Comparison of ENCODE assay signal across 18 cellular contexts in genomic region chr17:47762733-47763132, GRCh38. TPM values are rescaled to one million over a fixed set of nuclear protein-coding genes. Genes with fewer than 3 reads are reported as not detected.
A peak's percentile ranks its signal among the peaks of the same experiment; 100 is the strongest.
DNase-seq lines count a peak whose midpoint lies in the region; ATAC-seq and FAIRE-seq lines count a peak whose summit lies in the region.
"Had no signal": no experiment of that assay in that cellular context is flagged by ENCODE, and none has a peak within 500 bp of the region (broad histone marks: within the 10 kb centered on the region; RNA-seq: fewer than 3 reads in every experiment).

No MANE protein-coding gene starts in this region.

- peaks cover 8% of the 10 kb centered on the region for H3K4me1 ChIP-seq in CD4-positive, alpha-beta memory T cell (ENCODE audit: insufficient read depth, low read length)
- peaks cover 0 to 13% of the 10 kb centered on the region in 2 donors for H3K4me1 ChIP-seq in naive thymus-derived CD4-positive, alpha-beta T cell (ENCODE audit: control insufficient read depth in 2 of 2, insufficient read depth in 2 of 2, low read length in 2 of 2)
- no peaks in the 10 kb centered on the region for H3K4me1 ChIP-seq in small intestine (ENCODE audit: control insufficient read depth in 2 of 2, insufficient read depth in 1 of 2, low read depth in 1 of 2, low read length in 1 of 2)
- H3K4me1 ChIP-seq: BE2C, HAP-1 had no signal

- H3K27me3 ChIP-seq in CD4-positive, alpha-beta memory T cell (ENCODE audit: insufficient read depth, low read length): no peaks in the 10 kb centered on the region
- H3K27me3 ChIP-seq in naive thymus-derived CD4-positive, alpha-beta T cell (ENCODE audit: control insufficient read depth in 2 of 2, insufficient read depth in 2 of 2, low read length in 2 of 2): peaks cover 0 to 3% of the 10 kb centered on the region in 2 donors
- H3K27me3 ChIP-seq in small intestine (ENCODE audit: control insufficient read depth in 2 of 2, insufficient read depth in 2 of 2, low read length in 2 of 2): no peaks in the 10 kb centered on the region

- no peaks in the 10 kb centered on the region for H3K27me3 Mint-ChIP-seq in CD4-positive, alpha-beta memory T cell
- peaks cover 12 to 54% (median 33%) of the 10 kb centered on the region in 5 donors for H3K27me3 Mint-ChIP-seq in naive thymus-derived CD4-positive, alpha-beta T cell

- ATAC-seq in naive thymus-derived CD4-positive, alpha-beta T cell: peak; percentile 29
- no peak for ATAC-seq in GM18858 (IDR thresholded peaks at IDR 0.05; ENCODE audit: unreplicated experiment)

- H3K4me3 ChIP-seq in CD4-positive, alpha-beta memory T cell (ENCODE audit: low read length in 2 of 2): no peak overlapping the region
- H3K4me3 ChIP-seq in naive thymus-derived CD4-positive, alpha-beta T cell (ENCODE audit: low read length): no peak overlapping the region
- H3K4me3 ChIP-seq in small intestine (ENCODE audit: low read depth in 1 of 2, low read length in 2 of 2): no peak overlapping the region
- H3K4me3 ChIP-seq: GM23248, HAP-1 had no signal

- peak overlapping the region in 1 of 8 donors; percentile 20 for H3K4me3 Mint-ChIP-seq in CD4-positive, alpha-beta memory T cell
- H3K4me3 Mint-ChIP-seq in naive thymus-derived CD4-positive, alpha-beta T cell: no peak overlapping the region
- H3K4me3 Mint-ChIP-seq: CD4-positive, CD25-positive, alpha-beta regulatory T cell had no signal

- no peak for FAIRE-seq in small intestine (lab: Jason Lieb, UNC)
- FAIRE-seq: A204.1 had no signal

- WGBS in small intestine, 3 donors: 77 to 89% (median 83%) methylated on average over 2 of the region's 2 CpGs

- H3K36me3 Mint-ChIP-seq in CD4-positive, alpha-beta memory T cell: peaks cover 5% of the 10 kb centered on the region in 2 donors
- H3K36me3 Mint-ChIP-seq in naive thymus-derived CD4-positive, alpha-beta T cell: peaks cover 0 to 4% (median 3%) of the 10 kb centered on the region in 5 donors
- H3K36me3 Mint-ChIP-seq: CD4-positive, CD25-positive, alpha-beta regulatory T cell had no signal

- H3K4me1 Mint-ChIP-seq in CD4-positive, alpha-beta memory T cell: peaks cover 7 to 16% (median 14%) of the 10 kb centered on the region in 4 donors
- H3K4me1 Mint-ChIP-seq in naive thymus-derived CD4-positive, alpha-beta T cell: peaks cover 0 to 11% (median 0%) of the 10 kb centered on the region in 7 donors

- H3K9me3 ChIP-seq in CD4-positive, alpha-beta memory T cell (ENCODE audit: control insufficient read depth in 1 of 2, low read length in 2 of 2): no peaks in the 10 kb centered on the region
- H3K9me3 ChIP-seq in naive thymus-derived CD4-positive, alpha-beta T cell (ENCODE audit: control insufficient read depth in 2 of 3, low read length in 3 of 3): peaks cover 0 to 5% (median 0%) of the 10 kb centered on the region in 3 experiments
- H3K9me3 ChIP-seq in small intestine (ENCODE audit: control insufficient read depth, low read depth): no peaks in the 10 kb centered on the region
- H3K9me3 ChIP-seq: BE2C had no signal

- DNase-seq in CD4-positive, alpha-beta memory T cell: peak in 4 of 5 donors; percentile 34 to 43 (median 38)
- peak; percentile 20 for DNase-seq in central memory CD4-positive, alpha-beta T cell
- no peak for DNase-seq in naive thymus-derived CD4-positive, alpha-beta T cell
- peak; percentile 39 for DNase-seq in small intestine
- DNase-seq in posterior cingulate gyrus: no peak
- DNase-seq in NCI-H2107 treated with DMSO at 0.1 percent for 48 hours (lab: John Stamatoyannopoulos, UW; ENCODE audit: unreplicated experiment): no peak
- DNase-seq: ACHN, BE2C, C1 segment of cervical spinal cord, Calu3, DMS79 treated with DMSO at 0.1 percent for 48 hours, GF-D8, GM23248 had no signal

- intact Hi-C loops in CD4-positive, alpha-beta memory T cell (cut with micrococcal nuclease): no loop called here
- intact Hi-C loops in naive thymus-derived CD4-positive, alpha-beta T cell (cut with micrococcal nuclease): no loop called here
- intact Hi-C loops in posterior cingulate gyrus (cut with DNase I): no loop called here

- peaks cover 0 to 26% (median 13%) of the 10 kb centered on the region in 8 donors for H3K9me3 Mint-ChIP-seq in CD4-positive, alpha-beta memory T cell
- peaks cover 0 to 39% (median 12%) of the 10 kb centered on the region in 11 donors for H3K9me3 Mint-ChIP-seq in naive thymus-derived CD4-positive, alpha-beta T cell

- CTCF ChIA-PET in CD4-positive, alpha-beta memory T cell (lab: Charles Lee; ENCODE audit: partially characterized antibody): interaction anchor here (0.9 to 1.0 kb wide), 2 partner anchors 12 to 30 kb away, joined by 3 read pairs; partner anchors contain the start of gene TBX21
- CTCF ChIA-PET in naive thymus-derived CD4-positive, alpha-beta T cell (lab: Charles Lee): no interaction called here

- H3K36me3 ChIP-seq in CD4-positive, alpha-beta memory T cell (ENCODE audit: insufficient read depth, low read length): no peaks in the 10 kb centered on the region
- H3K36me3 ChIP-seq in naive thymus-derived CD4-positive, alpha-beta T cell (ENCODE audit: control insufficient read depth in 2 of 3, insufficient read depth in 3 of 3, low read length in 3 of 3): no peaks in the 10 kb centered on the region
- H3K36me3 ChIP-seq in small intestine (ENCODE audit: control insufficient read depth in 2 of 2, insufficient read depth in 2 of 2, low read length in 2 of 2): no peaks in the 10 kb centered on the region
- H3K36me3 ChIP-seq: BE2C, HAP-1 had no signal

- H3K27ac ChIP-seq in CD4-positive, alpha-beta memory T cell (ENCODE audit: low read depth, low read length): no peak overlapping the region
- H3K27ac ChIP-seq in naive thymus-derived CD4-positive, alpha-beta T cell (ENCODE audit: low read depth, low read length): no peak overlapping the region
- H3K27ac ChIP-seq in small intestine (ENCODE audit: low read depth in 1 of 2, low read length in 1 of 2): no peak overlapping the region
- H3K27ac ChIP-seq: GM23248 had no signal

- POLR2A ChIA-PET in CD4-positive, alpha-beta memory T cell (lab: Charles Lee; ENCODE audit: partially characterized antibody): interaction anchor here (1.9 kb wide), 1 partner anchor 30 kb away, joined by 8 read pairs; the partner anchor contains the start of gene TBX21
- POLR2A ChIA-PET in naive thymus-derived CD4-positive, alpha-beta T cell (lab: Charles Lee): no interaction called here

- peak overlapping the region in 2 of 7 donors; percentile 29 to 69 for H3K27ac Mint-ChIP-seq in CD4-positive, alpha-beta memory T cell
- H3K27ac Mint-ChIP-seq in naive thymus-derived CD4-positive, alpha-beta T cell: no peak overlapping the region
- H3K27ac Mint-ChIP-seq: CD4-positive, CD25-positive, alpha-beta regulatory T cell had no signal

RNA-seq across cellular contexts. Expression of gene TBX21, which starts 29.7 kb away (rescaled TPM):
- 10 to 100 TPM; 15.8 to 17.9 TPM for total RNA-seq in CD4-positive, alpha-beta memory T cell
- polyA plus RNA-seq in CD4-positive, alpha-beta memory T cell: 10 to 100 TPM in 1 of 2 donors, 1 to 10 TPM in 1; 6.8 to 11.5 TPM
- total RNA-seq in naive thymus-derived CD4-positive, alpha-beta T cell: 10 to 100 TPM in 2 of 5 experiments, 1 to 10 TPM in 3; 1.3 to 38.6 (median 4.5) TPM
- polyA plus RNA-seq in naive thymus-derived CD4-positive, alpha-beta T cell: under 1 TPM; 0.13 to 0.43 TPM
- polyA plus RNA-seq in small intestine: under 1 TPM; 0.27 to 0.45 (median 0.31) TPM
- total RNA-seq: Calu3, GM23248, HT-29 had no signal
- polyA plus RNA-seq: GM23248 had no signal

RNA-seq across cellular contexts. Expression of gene OSBPL7, which starts 58.9 kb away (rescaled TPM):
- 10 to 100 TPM; 46.5 to 50.4 TPM for total RNA-seq in CD4-positive, alpha-beta memory T cell
- 1 to 10 TPM; 1.6 to 7.9 TPM for polyA plus RNA-seq in CD4-positive, alpha-beta memory T cell
- 10 to 100 TPM; 36.6 to 46.1 (median 41.4) TPM for total RNA-seq in naive thymus-derived CD4-positive, alpha-beta T cell
- polyA plus RNA-seq in naive thymus-derived CD4-positive, alpha-beta T cell: 1 to 10 TPM; 4.0 to 6.3 TPM
- 10 to 100 TPM; 25.9 to 67.5 (median 28.6) TPM for polyA plus RNA-seq in small intestine

Comparison
In these comparisons a context has a peak if more than half of its experiments do, and no peak if none do; other contexts are left out.
1. DNase-seq: peak in CD4-positive, alpha-beta memory T cell (4 of 5), central memory CD4-positive, alpha-beta T cell (single experiment) and small intestine (single experiment); none in naive thymus-derived CD4-positive, alpha-beta T cell (0 of 9), posterior cingulate gyrus (0 of 10) and NCI-H2107 treated with DMSO at 0.1 percent for 48 hours (single experiment).
2. RNA of gene TBX21, which starts 29.7 kb away (polyA plus RNA-seq): 6.8 to 11.5 TPM in CD4-positive, alpha-beta memory T cell; 0.13 to 0.43 TPM in naive thymus-derived CD4-positive, alpha-beta T cell and 0.27 to 0.45 TPM in small intestine; every median in the first group is over 4 times any median in the second.